23 cellular contexts compared by ENCODE assay signal in genomic region chr4:5791654-5792053, GRCh38.
"Had no signal": no experiment of that assay in that cellular context is flagged by ENCODE, and none has a peak within 500 bp of the region (broad histone marks: within the 10 kb centered on the region; RNA-seq: fewer than 3 reads in every experiment).

No MANE protein-coding gene starts in this region.

- ATAC-seq: esophagus mucosa, gastrocnemius medialis, left cardiac atrium, right cardiac atrium had no signal

- H3K4me1 ChIP-seq: gastrocnemius medialis, left ventricle myocardium inferior, lower lobe of right lung, stomach, transverse colon had no signal

- H3K4me3 Mint-ChIP-seq: memory B cell, naive B cell had no signal

- H3K36me3 ChIP-seq: gastrocnemius medialis, transverse colon had no signal

- H3K4me1 Mint-ChIP-seq: memory B cell, naive B cell had no signal

- DNase-seq: cerebellar nuclear complex; effector CD8-positive, alpha-beta T cell; gastrocnemius medialis; left cardiac atrium; left ventricle myocardium inferior; lower lobe of right lung; naive B cell; right cardiac atrium; stimulated activated CD4-positive, alpha-beta T cell treated with anti-CD3 and anti-CD28 coated beads, Interleukin-2, amount 100 ng/mL, for 24 hours; stimulated activated CD4-positive, alpha-beta T cell treated with anti-CD3 and anti-CD28 coated beads, Interleukin-4, amount 100 ng/mL, for 4 hours; stimulated activated naive CD4-positive, alpha-beta T cell; stomach; substantia nigra; transverse colon had no signal

- H3K4me3 ChIP-seq: cardiac muscle cell, coronary artery, dorsolateral prefrontal cortex, gastrocnemius medialis, left ventricle myocardium inferior, lower lobe of right lung, stomach, thoracic aorta, transverse colon had no signal

- H3K27me3 ChIP-seq: cardiac muscle cell, dorsolateral prefrontal cortex, gastrocnemius medialis, stomach, transverse colon had no signal

- FAIRE-seq: endometrium, keratinocyte had no signal

- H3K9me3 ChIP-seq: gastrocnemius medialis, left ventricle myocardium inferior, lower lobe of right lung, stomach, thoracic aorta, transverse colon had no signal

- H3K27ac Mint-ChIP-seq: memory B cell, naive B cell, progenitor cell of endocrine pancreas had no signal

- H3K27ac ChIP-seq: cardiac muscle cell, coronary artery, dorsolateral prefrontal cortex, gastrocnemius medialis, left ventricle myocardium inferior, lower lobe of right lung, stomach, thoracic aorta, transverse colon had no signal

- H3K27me3 Mint-ChIP-seq: memory B cell, naive B cell, progenitor cell of endocrine pancreas had no signal
